Comparison of ENCODE assay signal across 1 cellular context in genomic region chr11:35017528-35018342, GRCh38.
TF ChIP-seq lines count a peak whose summit lies in the region.

No MANE protein-coding gene starts in this region.

TF ChIP-seq in HCT116, 20 proteins besides CTCF, POLR2A, EP300 and RAD21 (continued from another document):
- TF ChIP-seq POLR2AphosphoS5 (IDR thresholded peaks at IDR 0.05; ENCODE audit: low read depth, low read length) = no peak
- no peak for TF ChIP-seq JUND (IDR thresholded peaks at IDR 0.05)
- TF ChIP-seq CBX3 (IDR thresholded peaks at IDR 0.05; ENCODE audit: low read depth) = no peak
- TF ChIP-seq EZH2phosphoT487 (IDR thresholded peaks at IDR 0.05; ENCODE audit: borderline replicate concordance) = no peak
- no peak for TF ChIP-seq FOSL1 (IDR thresholded peaks at IDR 0.05; ENCODE audit: low read depth)
- no peak for TF ChIP-seq REST (IDR thresholded peaks at IDR 0.05; ENCODE audit: low read depth)
- no peak for TF ChIP-seq ZFX (IDR thresholded peaks at IDR 0.05)
